In genomic region chr12:124267205-124267778, GRCh38 we compare ENCODE assay signal across 36 cellular contexts. TPM values are rescaled to one million over a fixed set of nuclear protein-coding genes. Genes with fewer than 3 reads are reported as not detected.
"Had no signal": no experiment of that assay in that cellular context is flagged by ENCODE, and none has a peak within 500 bp of the region (broad histone marks: within the 10 kb centered on the region; RNA-seq: fewer than 3 reads in every experiment).

No MANE protein-coding gene starts in this region.

- H3K36me3 ChIP-seq: MG63 had no signal

- H3K9me3 ChIP-seq: MG63 had no signal

- H3K27me3 ChIP-seq: MG63 had no signal

- DNase-seq: Kasumi-1, MG63, MM.1S, MV-4-11, NCI-H1048, NCI-H1092, NCI-H1092 treated with DMSO at 0.1 percent for 48 hours, NCI-H1105, NCI-H1105 treated with DMSO at 0.1 percent for 48 hours, NCI-H1417 treated with DMSO at 0.1 percent for 48 hours, NCI-H1436, NCI-H1436 treated with DMSO at 0.1 percent for 48 hours, NCI-H146, NCI-H1694, NCI-H1694 treated with DMSO at 0.1 percent for 48 hours, NCI-H187, NCI-H187 treated with DMSO at 0.1 percent for 48 hours, NCI-H1930, NCI-H2029, NCI-H2029 treated with DMSO at 0.1 percent for 48 hours, NCI-H2081 treated with DMSO at 0.1 percent for 48 hours, NCI-H2107, NCI-H2171, NCI-H2171 treated with DMSO at 0.1 percent for 48 hours, NCI-H2227 treated with DMSO at 0.1 percent for 48 hours, NCI-H226, NCI-H345, NCI-H446, NCI-H446 treated with DMSO at 0.1 percent for 48 hours, NCI-H510A, NCI-H510A treated with DMSO at 0.1 percent for 48 hours, NCI-H524, NCI-H524 treated with DMSO at 0.1 percent for 48 hours, NCI-H526 had no signal

- H3K4me3 ChIP-seq: MG63 had no signal

RNA-seq across cellular contexts. Expression of gene RFLNA, which starts 27.6 kb away (rescaled TPM):
- total RNA-seq: MCF 10A, NCI-H460 had no signal
